ENCODE assay signal across 9 cellular contexts in genomic region chr11:65422104-65422632, GRCh38. TPM values are rescaled to one million over a fixed set of nuclear protein-coding genes. Genes with fewer than 3 reads are reported as not detected.
DNase-seq lines count a peak whose midpoint lies in the region; ATAC-seq, FAIRE-seq and TF ChIP-seq lines count a peak whose summit lies in the region.
"Had no signal": no experiment of that assay in that cellular context is flagged by ENCODE, and none has a peak within 500 bp of the region (broad histone marks: within the 10 kb centered on the region; RNA-seq: fewer than 3 reads in every experiment).

No MANE protein-coding gene starts in this region.

- H4K20me1 ChIP-seq in K562 (replicated peaks; ENCODE audit: control insufficient read depth, insufficient read depth, low read length) = peaks cover 45% of the 10 kb centered on the region

- TF ChIP-seq POLR2A in K562 (conservative IDR thresholded peaks at IDR 0.05) = no peak

- POLR2A ChIA-PET in K562 (lab: Yijun Ruan, JAX) = interaction anchor here (0.6 to 17.3 kb wide), 60 partner anchors 6 to 1202 kb away, joined by 3 to 1349 read pairs (median 6); partner anchors contain the start of genes CDC42EP2, DPF2, EHBP1L1 and FAU

- FAIRE-seq in K562 (lab: Jason Lieb, UNC) = peak; percentile 69
- FAIRE-seq: TTC549 had no signal

- 0% methylated on average over 22 of the region's 54 CpGs for WGBS in K562 (ENCODE audit: insufficient coverage, low coverage, missing lambda C conversion rate)

- BruUV-seq in K562 (replicated peaks; lab: Mats Ljungman, UMichigan) = no TSS peak

- TF ChIP-seq CTCF in K562 (IDR thresholded peaks at IDR 0.05 in 2 of 3, conservative IDR thresholded peaks at IDR 0.05 in 1 of 3; ENCODE audit: insufficient read depth in 2 of 3, low read depth in 1 of 3, low read length in 3 of 3) = no peak

- H3K9me1 ChIP-seq in K562 (ENCODE audit: control insufficient read depth, insufficient read depth, low read length) = no peaks in the 10 kb centered on the region

- H3K9ac ChIP-seq in K562 (ENCODE audit: insufficient read depth in 1 of 2, low read depth in 2 of 2, low read length in 2 of 2) = peak overlapping the region; percentile 98 to 100

- peaks cover 92% of the 10 kb centered on the region for H3K79me2 ChIP-seq in K562 (ENCODE audit: control insufficient read depth, insufficient read depth, low read length)

- CTCF ChIA-PET in K562 (lab: Yijun Ruan, JAX; ENCODE audit: low intra/inter-chr PET ratio) = no interaction called here

- peak overlapping the region; percentile 64 for H2AFZ ChIP-seq in K562 (ENCODE audit: low read depth, low read length)

- H3K27ac ChIP-seq in K562 (ENCODE audit: extremely low read depth, low read depth, low read length) = peak overlapping the region; percentile 98

- DNase-seq in CD1c-positive myeloid dendritic cell (ENCODE audit: extremely low spot score) (peak; percentile 98), NCI-H1417 (lab: John Stamatoyannopoulos, UW) (peak; percentile 94 to 98 (median 97)), UCSD-AML1 (lab: John Stamatoyannopoulos, UW; ENCODE audit: unreplicated experiment) (peak; percentile 98), K562 (ENCODE audit: extremely low read depth in 1 of 4, low spot score in 3 of 4) (peak; percentile 83 to 98 (median 88)), iPS DF 19.7 (ENCODE audit: low read depth, low spot score) (peak; percentile 79), sciatic nerve (ENCODE audit: low spot score) (peak; percentile 100)

- H3K27me3 ChIP-seq in K562 (ENCODE audit: control insufficient read depth in 2 of 2, insufficient read depth in 2 of 2, low read length in 2 of 2) = no peaks in the 10 kb centered on the region

- peak overlapping the region; percentile 79 for H3K4me3 ChIP-seq in K562

- TF ChIP-seq EP300 in K562 (IDR thresholded peaks at IDR 0.05; ENCODE audit: low read length) = peak; percentile 86

- peak; percentile 28 for ATAC-seq in GM21825 (IDR thresholded peaks at IDR 0.05; ENCODE audit: unreplicated experiment)
- peak; percentile 3 for ATAC-seq in K562
- peak; percentile 54 for ATAC-seq in sciatic nerve
- no peak for ATAC-seq in GM21515 (IDR thresholded peaks at IDR 0.05; ENCODE audit: unreplicated experiment)

- in situ Hi-C loops in K562 (cut with MboI) = no loop called here

- peak in 1 of 2 experiments; percentile 31; a peak in 2 of 4 replicates for TF ChIP-seq RAD21 in K562 (CRISPR knock-in tag; conservative IDR thresholded peaks at IDR 0.05 in 1 of 2, IDR thresholded peaks at IDR 0.05 in 1 of 2)

- H3K4me1 ChIP-seq in K562 (replicated peaks in 1 of 2; ENCODE audit: control insufficient read depth in 2 of 2, insufficient read depth in 2 of 2, low read length in 2 of 2) = peaks cover 38 to 52% of the 10 kb centered on the region in 2 experiments

- intact Hi-C loops in K562 (cut with micrococcal nuclease) = loop anchor here (1.0 kb wide), 1 partner anchor 75 kb away; no protein-coding TSS in a partner anchor
- intact Hi-C loops in sciatic nerve (cut with DNase I) = loop anchor here (2.0 kb wide), 1 partner anchor 85 kb away; no protein-coding TSS in a partner anchor

- H3K36me3 ChIP-seq in K562 (ENCODE audit: control insufficient read depth, insufficient read depth, low read length) = peaks cover 44% of the 10 kb centered on the region

- no peaks in the 10 kb centered on the region for H3K9me3 ChIP-seq in K562 (replicated peaks; ENCODE audit: control insufficient read depth, insufficient read depth, low read depth, low read length)

- H3K4me2 ChIP-seq in K562 (ENCODE audit: insufficient read depth, low read length) = peak overlapping the region; percentile 97

TF ChIP-seq in K562, 482 proteins besides CTCF, POLR2A, EP300 and RAD21 (continues in another document):
- TF ChIP-seq TEAD4 (IDR thresholded peaks at IDR 0.05; ENCODE audit: low read length) (peak; percentile 36; the same call in 1 of the 2 replicates), TEAD4 (CRISPR knock-in tag; IDR thresholded peaks at IDR 0.05; ENCODE audit: borderline replicate concordance) (no peak), JUN (IDR thresholded peaks at IDR 0.05; ENCODE audit: borderline replicate concordance, low read depth, low read length) (peak; percentile 96), JUN (CRISPR knock-in tag; IDR thresholded peaks at IDR 0.05; ENCODE audit: borderline replicate concordance) (peak; percentile 82), ZNF445 (CRISPR knock-in tag; IDR thresholded peaks at IDR 0.05; ENCODE audit: low read depth) (no peak), HDAC2 (IDR thresholded peaks at IDR 0.05) (no peak), HOMEZ (CRISPR knock-in tag; IDR thresholded peaks at IDR 0.05) (peak; percentile 69; the same call in 1 of the 2 replicates), ZNF263 (CRISPR knock-in tag; IDR thresholded peaks at IDR 0.05; ENCODE audit: borderline replicate concordance) (no peak), KDM4B (IDR thresholded peaks at IDR 0.05; ENCODE audit: borderline replicate concordance in 2 of 2, low read depth in 1 of 2) (no peak)

RNA-seq across cellular contexts. Expression of gene NEAT1, which starts 0.4 kb away (rescaled TPM):
- total RNA-seq in K562 (2011; cell fraction: chromatin; rRNA removed; ENCODE audit: low replicate concordance) = 684 and 1,510 TPM in 2 replicates
- total RNA-seq in K562 (2011; cell fraction: nucleolus; rRNA removed) = 291 and 321 TPM in 2 replicates
- 737 and 1,283 TPM in 2 replicates for total RNA-seq in K562 (2011; cell fraction: nucleoplasm; rRNA removed)
- total RNA-seq in K562 (2014; rRNA removed) (15.2 and 20.1 TPM in 2 replicates), K562 (2014; rRNA removed; fragmentation: Illumina TruSeq; extraction: Trizol) (62.8 and 76.9 TPM in 2 replicates), K562 (2015; rRNA removed; fragmentation: Illumina TruSeq; extraction: Trizol) (26.3 and 31.5 TPM in 2 replicates), K562 (2021) (129 and 208 TPM in 2 replicates), sciatic nerve (1,255 TPM)
- polyA plus RNA-seq in K562 (2011; rRNA removed) (56.2 and 171 TPM in 2 replicates), K562 (2014; fragmentation: Illumina TruSeq; extraction: Trizol) (137 and 146 TPM in 2 replicates), K562 (2014; fragmentation: Nextera tagmentation; extraction: Ambion mirVana) (10 to 100 TPM; 22.8 to 30.1 TPM), K562 (2014; rRNA removed) (382 and 389 TPM in 2 replicates)
- 45.5 and 49.2 TPM in 2 replicates for polyA plus RNA-seq in K562 (2011; cell fraction: cytosol; rRNA removed)
- polyA plus RNA-seq in K562 (2011; cell fraction: nucleus; rRNA removed) = 234 and 651 TPM in 2 replicates
- polyA plus RNA-seq in K562 (2012) = 312 and 328 TPM in 2 replicates
- polyA minus RNA-seq in K562 (2011; rRNA and poly(A)+ RNA removed) = 92.6 and 137 TPM in 2 replicates
- 19.9 and 35.6 TPM in 2 replicates for polyA minus RNA-seq in K562 (2011; cell fraction: cytosol; rRNA and poly(A)+ RNA removed)
- polyA minus RNA-seq in K562 (2011; cell fraction: nucleus; rRNA and poly(A)+ RNA removed) = 168 and 220 TPM in 2 replicates

RNA-seq across cellular contexts. Expression of gene FRMD8, which starts 35.7 kb away (rescaled TPM):
- 28.5 and 83.6 TPM in 2 replicates for total RNA-seq in K562 (2011; cell fraction: chromatin; rRNA removed; ENCODE audit: low replicate concordance)
- 89.6 and 96.9 TPM in 2 replicates for total RNA-seq in K562 (2011; cell fraction: nucleolus; rRNA removed)
- total RNA-seq in K562 (2011; cell fraction: nucleoplasm; rRNA removed) = 32.8 and 36.5 TPM in 2 replicates
- total RNA-seq in K562 (2014; rRNA removed) (34.6 and 46.5 TPM in 2 replicates), K562 (2014; rRNA removed; fragmentation: Illumina TruSeq; extraction: Trizol) (6.2 and 8.6 TPM in 2 replicates), K562 (2015; rRNA removed; fragmentation: Illumina TruSeq; extraction: Trizol) (15.0 and 15.8 TPM in 2 replicates), K562 (2021) (44.2 and 54.5 TPM in 2 replicates), sciatic nerve (65.9 TPM)
- polyA plus RNA-seq in K562 (2011; rRNA removed) (16.0 and 19.9 TPM in 2 replicates), K562 (2014; fragmentation: Illumina TruSeq; extraction: Trizol) (12.0 and 19.4 TPM in 2 replicates), K562 (2014; fragmentation: Nextera tagmentation; extraction: Ambion mirVana) (1 to 10 TPM; 4.5 to 5.0 TPM), K562 (2014; rRNA removed) (33.4 and 41.7 TPM in 2 replicates)
- 24.0 and 43.0 TPM in 2 replicates for polyA plus RNA-seq in K562 (2011; cell fraction: cytosol; rRNA removed)
- 25.1 and 46.6 TPM in 2 replicates for polyA plus RNA-seq in K562 (2011; cell fraction: nucleus; rRNA removed)
- 21.4 and 22.5 TPM in 2 replicates for polyA plus RNA-seq in K562 (2012)
- 8.4 and 13.5 TPM in 2 replicates for polyA minus RNA-seq in K562 (2011; rRNA and poly(A)+ RNA removed)
- polyA minus RNA-seq in K562 (2011; cell fraction: cytosol; rRNA and poly(A)+ RNA removed) = 21.0 and 21.1 TPM in 2 replicates
- 28.1 and 34.6 TPM in 2 replicates for polyA minus RNA-seq in K562 (2011; cell fraction: nucleus; rRNA and poly(A)+ RNA removed)

RNA-seq across cellular contexts. Expression of gene SLC25A45, which starts 39.7 kb away (rescaled TPM):
- 2.5 and 2.9 TPM in 2 replicates for total RNA-seq in K562 (2011; cell fraction: chromatin; rRNA removed; ENCODE audit: low replicate concordance)
- 2.7 and 3.6 TPM in 2 replicates for total RNA-seq in K562 (2011; cell fraction: nucleolus; rRNA removed)
- total RNA-seq in K562 (2011; cell fraction: nucleoplasm; rRNA removed) = 2.3 and 2.7 TPM in 2 replicates
- total RNA-seq in K562 (2014; rRNA removed) = 0.82 and 2.3 TPM in 2 replicates
- total RNA-seq in K562 (2014; rRNA removed; fragmentation: Illumina TruSeq; extraction: Trizol) = 0.55 and 0.57 TPM in 2 replicates
- total RNA-seq in K562 (2015; rRNA removed; fragmentation: Illumina TruSeq; extraction: Trizol) = 0.40 and 0.45 TPM in 2 replicates
- 0.92 and 2.2 TPM in 2 replicates for total RNA-seq in K562 (2021)
- polyA plus RNA-seq in K562 (2011; rRNA removed) = 0.61 and 0.81 TPM in 2 replicates
- 0.49 and 0.85 TPM in 2 replicates for polyA plus RNA-seq in K562 (2011; cell fraction: cytosol; rRNA removed)
- 1.2 and 3.9 TPM in 2 replicates for polyA plus RNA-seq in K562 (2011; cell fraction: nucleus; rRNA removed)
- polyA plus RNA-seq in K562 (2012) = 1.3 and 1.4 TPM in 2 replicates
- 0.51 and 0.68 TPM in 2 replicates for polyA plus RNA-seq in K562 (2014; fragmentation: Illumina TruSeq; extraction: Trizol)
- polyA plus RNA-seq in K562 (2014; fragmentation: Nextera tagmentation; extraction: Ambion mirVana) = under 1 TPM; 0.15 to 0.34 TPM
- polyA plus RNA-seq in K562 (2014; rRNA removed) = 0.93 and 1.1 TPM in 2 replicates
- polyA minus RNA-seq in K562 (2011; rRNA and poly(A)+ RNA removed) = 0.35 and 0.42 TPM in 2 replicates
- 0.76 and 0.91 TPM in 2 replicates for polyA minus RNA-seq in K562 (2011; cell fraction: cytosol; rRNA and poly(A)+ RNA removed)
- polyA minus RNA-seq in K562 (2011; cell fraction: nucleus; rRNA and poly(A)+ RNA removed) = 0.40 and 0.56 TPM in 2 replicates
- 12.0 TPM for total RNA-seq in sciatic nerve
